1 cellular context compared by ENCODE assay signal in the genomic region with DNA sequence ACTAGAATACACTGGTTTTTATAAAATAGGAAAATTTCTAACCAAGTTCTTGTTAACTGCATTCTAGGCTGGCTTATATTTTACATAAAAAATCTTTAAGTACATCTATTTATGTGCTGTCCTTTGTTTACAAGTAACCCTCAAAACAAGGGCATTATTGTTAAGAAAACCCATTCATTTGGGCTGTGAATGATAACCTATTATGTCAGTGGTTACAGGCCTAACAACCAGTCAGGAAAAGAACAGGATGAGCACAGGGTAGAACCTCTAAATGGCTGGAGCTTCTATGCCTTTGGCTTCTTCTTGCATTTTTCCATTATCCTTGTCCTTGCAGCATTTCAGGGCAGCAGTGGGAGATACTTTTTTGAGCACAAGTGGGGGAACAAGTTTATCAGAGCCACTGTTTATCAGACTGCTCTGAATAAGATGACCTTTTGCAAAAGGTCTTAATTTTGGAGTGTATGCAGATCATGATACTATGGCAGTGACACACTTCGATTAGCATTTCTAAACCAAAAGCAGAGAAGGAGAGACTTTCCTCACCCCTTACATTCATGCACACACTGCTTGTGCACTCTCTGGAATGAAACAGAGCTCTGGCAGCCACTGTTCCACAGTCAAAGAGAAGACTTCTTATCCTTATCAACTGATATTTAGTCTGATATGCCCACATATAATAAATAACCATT.
TF ChIP-seq lines count a peak whose summit lies in the region.

No MANE protein-coding gene starts in this region.

TF ChIP-seq in WTC11, 78 proteins besides CTCF, POLR2A, EP300 and RAD21 (continued from another document):
- TF ChIP-seq PRDM15 (CRISPR knock-in tag; IDR thresholded peaks at IDR 0.05) = no peak
- TF ChIP-seq, protein P1, sequence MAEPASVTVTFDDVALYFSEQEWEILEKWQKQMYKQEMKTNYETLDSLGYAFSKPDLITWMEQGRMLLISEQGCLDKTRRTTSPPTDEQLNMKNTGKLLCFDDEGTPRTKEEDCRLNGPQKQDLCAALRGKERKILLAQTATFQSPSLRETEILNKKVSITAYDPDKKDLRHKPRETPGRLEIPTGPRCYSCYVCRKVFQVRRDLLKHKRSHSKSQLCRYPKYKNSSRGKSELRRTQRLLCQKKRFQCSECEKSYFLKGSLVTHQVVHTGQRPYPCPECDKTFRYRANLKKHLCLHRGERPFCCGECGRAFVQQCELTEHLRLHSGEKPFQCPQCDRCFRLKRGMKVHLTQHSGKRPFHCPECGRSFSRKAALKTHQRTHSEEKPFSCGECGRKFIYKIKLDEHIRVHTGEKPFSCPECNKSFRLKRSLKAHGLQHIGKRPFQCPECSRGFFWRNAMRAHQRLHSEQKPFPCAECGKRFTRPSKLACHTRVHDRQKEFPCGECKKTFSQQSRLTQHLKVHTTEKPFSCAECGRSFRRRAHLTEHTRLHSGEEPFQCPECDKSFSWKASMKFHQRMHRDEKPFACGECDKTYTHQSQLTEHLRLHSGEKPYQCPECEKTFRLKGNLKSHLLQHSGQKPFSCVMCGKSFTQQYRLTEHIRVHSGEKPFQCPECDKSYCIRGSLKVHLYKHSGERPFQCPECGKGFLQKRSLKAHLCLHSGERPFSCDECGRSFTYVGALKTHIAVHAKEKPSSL (CRISPR knock-in tag; conservative IDR thresholded peaks at IDR 0.05) = no peak
- TF ChIP-seq ZBTB43 (CRISPR knock-in tag; IDR thresholded peaks at IDR 0.05) = no peak
- TF ChIP-seq, protein P2, sequence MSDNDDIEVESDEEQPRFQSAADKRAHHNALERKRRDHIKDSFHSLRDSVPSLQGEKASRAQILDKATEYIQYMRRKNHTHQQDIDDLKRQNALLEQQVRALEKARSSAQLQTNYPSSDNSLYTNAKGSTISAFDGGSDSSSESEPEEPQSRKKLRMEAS (CRISPR knock-in tag; IDR thresholded peaks at IDR 0.05) = no peak
- TF ChIP-seq, protein P3, sequence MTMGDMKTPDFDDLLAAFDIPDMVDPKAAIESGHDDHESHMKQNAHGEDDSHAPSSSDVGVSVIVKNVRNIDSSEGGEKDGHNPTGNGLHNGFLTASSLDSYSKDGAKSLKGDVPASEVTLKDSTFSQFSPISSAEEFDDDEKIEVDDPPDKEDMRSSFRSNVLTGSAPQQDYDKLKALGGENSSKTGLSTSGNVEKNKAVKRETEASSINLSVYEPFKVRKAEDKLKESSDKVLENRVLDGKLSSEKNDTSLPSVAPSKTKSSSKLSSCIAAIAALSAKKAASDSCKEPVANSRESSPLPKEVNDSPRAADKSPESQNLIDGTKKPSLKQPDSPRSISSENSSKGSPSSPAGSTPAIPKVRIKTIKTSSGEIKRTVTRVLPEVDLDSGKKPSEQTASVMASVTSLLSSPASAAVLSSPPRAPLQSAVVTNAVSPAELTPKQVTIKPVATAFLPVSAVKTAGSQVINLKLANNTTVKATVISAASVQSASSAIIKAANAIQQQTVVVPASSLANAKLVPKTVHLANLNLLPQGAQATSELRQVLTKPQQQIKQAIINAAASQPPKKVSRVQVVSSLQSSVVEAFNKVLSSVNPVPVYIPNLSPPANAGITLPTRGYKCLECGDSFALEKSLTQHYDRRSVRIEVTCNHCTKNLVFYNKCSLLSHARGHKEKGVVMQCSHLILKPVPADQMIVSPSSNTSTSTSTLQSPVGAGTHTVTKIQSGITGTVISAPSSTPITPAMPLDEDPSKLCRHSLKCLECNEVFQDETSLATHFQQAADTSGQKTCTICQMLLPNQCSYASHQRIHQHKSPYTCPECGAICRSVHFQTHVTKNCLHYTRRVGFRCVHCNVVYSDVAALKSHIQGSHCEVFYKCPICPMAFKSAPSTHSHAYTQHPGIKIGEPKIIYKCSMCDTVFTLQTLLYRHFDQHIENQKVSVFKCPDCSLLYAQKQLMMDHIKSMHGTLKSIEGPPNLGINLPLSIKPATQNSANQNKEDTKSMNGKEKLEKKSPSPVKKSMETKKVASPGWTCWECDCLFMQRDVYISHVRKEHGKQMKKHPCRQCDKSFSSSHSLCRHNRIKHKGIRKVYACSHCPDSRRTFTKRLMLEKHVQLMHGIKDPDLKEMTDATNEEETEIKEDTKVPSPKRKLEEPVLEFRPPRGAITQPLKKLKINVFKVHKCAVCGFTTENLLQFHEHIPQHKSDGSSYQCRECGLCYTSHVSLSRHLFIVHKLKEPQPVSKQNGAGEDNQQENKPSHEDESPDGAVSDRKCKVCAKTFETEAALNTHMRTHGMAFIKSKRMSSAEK (CRISPR knock-in tag; IDR thresholded peaks at IDR 0.05; ENCODE audit: borderline replicate concordance) = no peak
- TF ChIP-seq ZNF219 (CRISPR knock-in tag; IDR thresholded peaks at IDR 0.05; ENCODE audit: borderline replicate concordance) = no peak
- TF ChIP-seq E2F4 (CRISPR knock-in tag; IDR thresholded peaks at IDR 0.05; ENCODE audit: borderline replicate concordance, low read depth) = no peak
- no peak for TF ChIP-seq ZNF396 (CRISPR knock-in tag; IDR thresholded peaks at IDR 0.05; ENCODE audit: borderline replicate concordance)
- no peak for TF ChIP-seq EMX1 (CRISPR knock-in tag; IDR thresholded peaks at IDR 0.05)
- no peak for TF ChIP-seq FOXK1 (CRISPR knock-in tag; IDR thresholded peaks at IDR 0.05)
- no peak for TF ChIP-seq MLX (CRISPR knock-in tag; IDR thresholded peaks at IDR 0.05)
- TF ChIP-seq NFYB (CRISPR knock-in tag; conservative IDR thresholded peaks at IDR 0.05; ENCODE audit: low read depth) = no peak
- TF ChIP-seq ETV6 (CRISPR knock-in tag; IDR thresholded peaks at IDR 0.05) = no peak
- no peak for TF ChIP-seq AR (CRISPR knock-in tag; IDR thresholded peaks at IDR 0.05)
